Comparison of ENCODE assay signal across 18 cellular contexts in the genomic region with DNA sequence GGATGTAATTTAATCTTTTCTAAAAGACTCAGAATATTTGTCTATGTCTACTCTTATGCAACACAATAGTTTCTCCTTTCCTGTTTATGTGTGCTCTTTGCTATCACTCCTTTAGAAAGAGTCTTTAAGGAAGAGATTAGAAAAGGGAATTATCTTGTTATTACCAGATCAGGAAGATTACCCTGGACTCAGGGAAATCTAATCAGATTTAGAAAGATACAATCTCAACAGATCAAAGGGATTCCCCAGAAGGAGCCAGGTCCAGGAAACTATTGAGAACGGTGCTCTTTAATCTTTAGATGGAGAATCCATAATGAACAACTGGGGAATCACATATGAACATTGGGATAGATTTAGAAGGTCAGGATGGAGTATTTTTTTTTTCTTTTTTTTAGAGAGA. TPM values are rescaled to one million over a fixed set of nuclear protein-coding genes. Genes with fewer than 3 reads are reported as not detected.
DNase-seq lines count a peak whose midpoint lies in the region; ATAC-seq and TF ChIP-seq lines count a peak whose summit lies in the region.
"Had no signal": no experiment of that assay in that cellular context is flagged by ENCODE, and none has a peak within 500 bp of the region (broad histone marks: within the 10 kb centered on the region; RNA-seq: fewer than 3 reads in every experiment).

No MANE protein-coding gene starts in this region.

- H3K79me2 ChIP-seq in osteoblast (ENCODE audit: insufficient read depth, low read length) = no peaks in the 10 kb centered on the region

- no peaks in the 10 kb centered on the region for H3K9me3 Mint-ChIP-seq in activated T-cell treated with anti-CD3 and anti-CD28 coated beads, Interleukin-2, amount 50 U/mL, for 72 hours
- H3K9me3 Mint-ChIP-seq in activated T-cell treated with anti-CD3 and anti-CD28 coated beads, Interleukin-2, amount 50 U/mL, for 24 hours = no peaks in the 10 kb centered on the region
- H3K9me3 Mint-ChIP-seq: CD8-positive, alpha-beta T cell had no signal

- H3K36me3 Mint-ChIP-seq in activated T-cell treated with anti-CD3 and anti-CD28 coated beads, Interleukin-2, amount 50 U/mL, for 72 hours (ENCODE audit: insufficient read depth in 2 of 2) = no peaks in the 10 kb centered on the region
- H3K36me3 Mint-ChIP-seq in activated T-cell treated with anti-CD3 and anti-CD28 coated beads, Interleukin-2, amount 50 U/mL, for 24 hours (ENCODE audit: low read depth) = no peaks in the 10 kb centered on the region
- H3K36me3 Mint-ChIP-seq: CD4-positive, CD25-positive, alpha-beta regulatory T cell; CD8-positive, alpha-beta T cell had no signal

- H3K36me3 ChIP-seq in WERI-Rb-1 (no peaks in the 10 kb centered on the region), osteoblast (ENCODE audit: insufficient read depth, low read length) (no peaks in the 10 kb centered on the region), right lobe of liver (no peaks in the 10 kb centered on the region)
- H3K36me3 ChIP-seq: BLaER1, HAP-1 had no signal

- no peak overlapping the region for H3K4me3 Mint-ChIP-seq in activated T-cell treated with anti-CD3 and anti-CD28 coated beads, Interleukin-2, amount 50 U/mL, for 72 hours
- H3K4me3 Mint-ChIP-seq in activated T-cell treated with anti-CD3 and anti-CD28 coated beads, Interleukin-2, amount 50 U/mL, for 24 hours = no peak overlapping the region
- H3K4me3 Mint-ChIP-seq: B cell; CD8-positive, alpha-beta T cell had no signal

- TF ChIP-seq CTCF in WERI-Rb-1 (IDR thresholded peaks at IDR 0.05; ENCODE audit: low read depth, low read length) = no peak
- no peak for TF ChIP-seq CTCF in osteoblast (IDR thresholded peaks at IDR 0.05; ENCODE audit: extremely low read depth, low read depth, low read length)
- no peak for TF ChIP-seq CTCF in right lobe of liver (IDR thresholded peaks at IDR 0.05)

- H3K9me3 ChIP-seq in WERI-Rb-1 (ENCODE audit: severe bottlenecking) (no peaks in the 10 kb centered on the region), osteoblast (ENCODE audit: low read depth, low read length) (no peaks in the 10 kb centered on the region), right lobe of liver (no peaks in the 10 kb centered on the region)
- H3K9me3 ChIP-seq: BLaER1, HAP-1 had no signal

- H3K27ac ChIP-seq in WERI-Rb-1 (no peak overlapping the region), osteoblast (ENCODE audit: low read depth, low read length) (no peak overlapping the region), right lobe of liver (no peak overlapping the region)
- H3K27ac ChIP-seq: 22Rv1, BLaER1, C4-2B had no signal

- no peak overlapping the region for H2AFZ ChIP-seq in osteoblast (ENCODE audit: low read length)

- intact Hi-C loops in right lobe of liver (cut with DNase I) = no loop called here

- H3K27ac Mint-ChIP-seq in activated T-cell treated with anti-CD3 and anti-CD28 coated beads, Interleukin-2, amount 50 U/mL, for 72 hours = peak overlapping the region; percentile 49
- H3K27ac Mint-ChIP-seq in activated T-cell treated with anti-CD3 and anti-CD28 coated beads, Interleukin-2, amount 50 U/mL, for 24 hours = no peak overlapping the region
- H3K27ac Mint-ChIP-seq: B cell; CD4-positive, CD25-positive, alpha-beta regulatory T cell; CD8-positive, alpha-beta T cell had no signal

- WGBS in right lobe of liver (ENCODE audit: insufficient coverage, low coverage, low lambda C conversion rate, missing lambda C conversion rate) = 67% methylated on average over 1 of the region's 1 CpG

- H3K27me3 ChIP-seq in WERI-Rb-1 (ENCODE audit: insufficient read depth, low read depth, severe bottlenecking) (peaks cover 79% of the 10 kb centered on the region), osteoblast (ENCODE audit: insufficient read depth, low read length) (no peaks in the 10 kb centered on the region), right lobe of liver (no peaks in the 10 kb centered on the region)
- H3K27me3 ChIP-seq: BLaER1 had no signal

- H3K27me3 Mint-ChIP-seq in activated T-cell treated with anti-CD3 and anti-CD28 coated beads, Interleukin-2, amount 50 U/mL, for 72 hours (ENCODE audit: low read depth) = no peaks in the 10 kb centered on the region
- H3K27me3 Mint-ChIP-seq in activated T-cell treated with anti-CD3 and anti-CD28 coated beads, Interleukin-2, amount 50 U/mL, for 24 hours = no peaks in the 10 kb centered on the region
- H3K27me3 Mint-ChIP-seq: B cell; CD4-positive, CD25-positive, alpha-beta regulatory T cell had no signal

- H3K4me2 ChIP-seq in osteoblast (ENCODE audit: insufficient read depth, low read length) = no peak overlapping the region
- H3K4me2 ChIP-seq: BLaER1 had no signal

- no peak for DNase-seq in activated T-cell treated with anti-CD3 and anti-CD28 coated beads, Interleukin-2, amount 50 U/mL, for 72 hours
- no peak for DNase-seq in activated T-cell treated with anti-CD3 and anti-CD28 coated beads, Interleukin-2, amount 50 U/mL, for 24 hours
- DNase-seq in NCI-H82 (lab: John Stamatoyannopoulos, UW) = peak; percentile 89
- DNase-seq in WERI-Rb-1 = peak; percentile 19
- DNase-seq in osteoblast (ENCODE audit: insufficient read length, low spot score, missing footprints) = peak; percentile 27
- DNase-seq in right lobe of liver = no peak
- no peak for DNase-seq in NOMO-1 (lab: John Stamatoyannopoulos, UW; ENCODE audit: unreplicated experiment in 2 of 2)
- DNase-seq in NCI-H2171 treated with DMSO at 0.1 percent for 48 hours (lab: John Stamatoyannopoulos, UW) = no peak
- DNase-seq: CD4-positive, CD25-positive, alpha-beta regulatory T cell; CD8-positive, alpha-beta T cell; DMS153; DND-41; GOT3 had no signal

- H3K4me1 ChIP-seq in osteoblast (ENCODE audit: insufficient read depth, low read length) (no peaks in the 10 kb centered on the region), right lobe of liver (no peaks in the 10 kb centered on the region)
- H3K4me1 ChIP-seq: BLaER1 had no signal

- H3K4me1 Mint-ChIP-seq in activated T-cell treated with anti-CD3 and anti-CD28 coated beads, Interleukin-2, amount 50 U/mL, for 72 hours (ENCODE audit: low read depth) = no peaks in the 10 kb centered on the region
- H3K4me1 Mint-ChIP-seq in activated T-cell treated with anti-CD3 and anti-CD28 coated beads, Interleukin-2, amount 50 U/mL, for 24 hours (ENCODE audit: low read depth) = no peaks in the 10 kb centered on the region
- H3K4me1 Mint-ChIP-seq: B cell; CD4-positive, CD25-positive, alpha-beta regulatory T cell had no signal

- TF ChIP-seq POLR2A in right lobe of liver (IDR thresholded peaks at IDR 0.05) = no peak

- ATAC-seq in activated T-cell treated with anti-CD3 and anti-CD28 coated beads, Interleukin-2, amount 50 U/mL, for 72 hours (replicated peaks in 1 of 2) = no peak
- no peak for ATAC-seq in right lobe of liver
- ATAC-seq: CD8-positive, alpha-beta T cell had no signal

- no peak overlapping the region for H3K4me3 ChIP-seq in WERI-Rb-1 (ENCODE audit: low read depth, low read length)
- H3K4me3 ChIP-seq in osteoblast (ENCODE audit: insufficient read depth, low read length) = no peak overlapping the region
- no peak overlapping the region for H3K4me3 ChIP-seq in right lobe of liver
- H3K4me3 ChIP-seq: BLaER1, HAP-1 had no signal

- H4K20me1 ChIP-seq in osteoblast (ENCODE audit: insufficient read depth, low read length) = no peaks in the 10 kb centered on the region
- H4K20me1 ChIP-seq: BLaER1 had no signal

RNA-seq across cellular contexts. Expression of gene ZFR, which starts 32.4 kb away (rescaled TPM):
- total RNA-seq in activated T-cell treated with anti-CD3 and anti-CD28 coated beads, Interleukin-2, amount 50 U/mL, for 72 hours = 10 to 100 TPM; 82.7 to 85.8 TPM
- 80.7 and 86.1 TPM in 2 replicates for total RNA-seq in osteoblast
- 10 to 100 TPM; 19.8 to 36.8 (median 25.8) TPM for total RNA-seq in right lobe of liver

Comparison
In these comparisons a context has a peak if more than half of its experiments do, and no peak if none do; other contexts are left out.
1. DNase-seq: peak in NCI-H82 (single experiment), WERI-Rb-1 (single experiment) and osteoblast (single experiment); none in activated T-cell treated with anti-CD3 and anti-CD28 coated beads, Interleukin-2, amount 50 U/mL, for 72 hours (0 of 2), activated T-cell treated with anti-CD3 and anti-CD28 coated beads, Interleukin-2, amount 50 U/mL, for 24 hours (single experiment), right lobe of liver (0 of 3), NOMO-1 (0 of 2) and NCI-H2171 treated with DMSO at 0.1 percent for 48 hours (single experiment).